In genomic region chr19:46788968-46789338, GRCh38 we compare ENCODE assay signal across 9 cellular contexts. TPM values are rescaled to one million over a fixed set of nuclear protein-coding genes. Genes with fewer than 3 reads are reported as not detected.
DNase-seq lines count a peak whose midpoint lies in the region; ATAC-seq and TF ChIP-seq lines count a peak whose summit lies in the region.
"Had no signal": no experiment of that assay in that cellular context is flagged by ENCODE, and none has a peak within 500 bp of the region (broad histone marks: within the 10 kb centered on the region; RNA-seq: fewer than 3 reads in every experiment).

No MANE protein-coding gene starts in this region.

- peaks cover 34% of the 10 kb centered on the region for H3K4me1 Mint-ChIP-seq in Calu3 (ENCODE audit: low read depth, unreplicated experiment)

- BruUV-seq in Calu3 (replicated peaks; lab: Mats Ljungman, UMichigan) (no TSS peak), mammary epithelial cell (replicated peaks; lab: Mats Ljungman, UMichigan) (no TSS peak)

- CTCF ChIA-PET in Calu3 (lab: Charles Lee) (interaction anchor here (1.2 to 2.0 kb wide), 3 partner anchors 24 to 52 kb away, joined by 4 to 10 read pairs (median 4); no protein-coding TSS in a partner anchor), mammary epithelial cell (lab: Charles Lee; ENCODE audit: low non-redundant PET) (no interaction called here)

- DNase-seq in Calu3 (no peak), MG63 (no peak), mammary epithelial cell (no peak), SHP77 (lab: John Stamatoyannopoulos, UW) (no peak), upper lobe of left lung (no peak), NCI-H774 (lab: John Stamatoyannopoulos, UW) (no peak)

- TF ChIP-seq CTCF in Calu3 (IDR thresholded peaks at IDR 0.05; ENCODE audit: unreplicated experiment): no peak
- TF ChIP-seq CTCF in mammary epithelial cell (conservative IDR thresholded peaks at IDR 0.05 in 1 of 2, IDR thresholded peaks at IDR 0.05 in 1 of 2; ENCODE audit: extremely low read depth in 1 of 2, insufficient read depth in 1 of 2, low read depth in 1 of 2, low read length in 2 of 2): no peak
- TF ChIP-seq CTCF in neutrophil (IDR thresholded peaks at IDR 0.05): no peak
- no peak for TF ChIP-seq CTCF in upper lobe of left lung (IDR thresholded peaks at IDR 0.05)

- H3K36me3 Mint-ChIP-seq in Calu3 (ENCODE audit: insufficient read depth, unreplicated experiment): peaks cover 62% of the 10 kb centered on the region

- no peaks in the 10 kb centered on the region for H3K9me3 Mint-ChIP-seq in Calu3 (ENCODE audit: low read depth, unreplicated experiment)

- peak overlapping the region; percentile 82 for H3K4me3 Mint-ChIP-seq in Calu3 (ENCODE audit: low read depth, unreplicated experiment)

- H3K27me3 ChIP-seq in MG63: no peaks in the 10 kb centered on the region
- H3K27me3 ChIP-seq in mammary epithelial cell (ENCODE audit: insufficient read depth, low read length): no peaks in the 10 kb centered on the region
- peaks cover 8% of the 10 kb centered on the region for H3K27me3 ChIP-seq in neutrophil
- no peaks in the 10 kb centered on the region for H3K27me3 ChIP-seq in upper lobe of left lung
- H3K27me3 ChIP-seq: ovary had no signal

- H3K9me3 ChIP-seq in MG63 (no peaks in the 10 kb centered on the region), mammary epithelial cell (replicated peaks; ENCODE audit: insufficient read depth, low read length) (no peaks in the 10 kb centered on the region), neutrophil (no peaks in the 10 kb centered on the region), upper lobe of left lung (no peaks in the 10 kb centered on the region)
- H3K9me3 ChIP-seq: ovary had no signal

- H2AFZ ChIP-seq in mammary epithelial cell (ENCODE audit: low read depth, low read length): no peak overlapping the region

- H3K4me3 ChIP-seq in MG63 (0 out of 2 replicates have a peak overlapping the region, but pooled peaks have one; percentile 0), mammary epithelial cell (replicated peaks in 1 of 3; ENCODE audit: insufficient read depth in 1 of 3, low read depth in 2 of 3, low read length in 3 of 3) (no peak overlapping the region), neutrophil (ENCODE audit: low read depth in 1 of 2, low read length in 1 of 2) (peak overlapping the region; percentile 73 to 80), upper lobe of left lung (peak overlapping the region in 2 of 4 donors; percentile 73)

- H3K4me1 ChIP-seq in mammary epithelial cell (ENCODE audit: insufficient read depth, low read length) (peaks cover 30% of the 10 kb centered on the region), neutrophil (ENCODE audit: control insufficient read depth in 1 of 2, insufficient read depth in 1 of 2, low read depth in 1 of 2, low read length in 1 of 2) (peaks cover 45 to 49% of the 10 kb centered on the region in 2 experiments), upper lobe of left lung (peaks cover 34 to 53% (median 43%) of the 10 kb centered on the region in 4 donors)

- intact Hi-C loops in Calu3 (cut with micrococcal nuclease; ENCODE audit: unreplicated experiment) (loop anchor here (2.0 kb wide), 1 partner anchor 52 kb away; no protein-coding TSS in a partner anchor), mammary epithelial cell (cut with micrococcal nuclease) (loop anchor here (1.0 to 10.0 kb wide), 6 partner anchors 37 to 466 kb away; partner anchors contain the start of gene CCDC9)

- H3K79me2 ChIP-seq in mammary epithelial cell (ENCODE audit: insufficient read depth, low read length): peaks cover 45% of the 10 kb centered on the region

- WGBS in mammary epithelial cell (ENCODE audit: low coverage, missing lambda C conversion rate): 72% methylated on average over 6 of the region's 9 CpGs
- 66 to 67% methylated on average over 9 of the region's 9 CpGs for whole genome bisulfite sequencing in upper lobe of left lung, 2 donors

- peaks cover 34% of the 10 kb centered on the region for H3K36me3 ChIP-seq in MG63
- peaks cover 7% of the 10 kb centered on the region for H3K36me3 ChIP-seq in mammary epithelial cell (ENCODE audit: insufficient read depth, low read length)
- H3K36me3 ChIP-seq in neutrophil: no peaks in the 10 kb centered on the region
- peaks cover 0 to 9% (median 0%) of the 10 kb centered on the region in 4 donors for H3K36me3 ChIP-seq in upper lobe of left lung
- H3K36me3 ChIP-seq: ovary had no signal

- H3K9ac ChIP-seq in mammary epithelial cell (ENCODE audit: insufficient read depth, low read length): no peak overlapping the region

- H3K4me2 ChIP-seq in mammary epithelial cell (ENCODE audit: insufficient read depth, low read depth, low read length): peak overlapping the region; percentile 29

- no peak for TF ChIP-seq POLR2A in upper lobe of left lung (IDR thresholded peaks at IDR 0.05)

- H4K20me1 ChIP-seq in mammary epithelial cell (ENCODE audit: insufficient read depth, low read length): no peaks in the 10 kb centered on the region

- dilution Hi-C loops in mammary epithelial cell (cut with HindIII; ENCODE audit: low sequenced_read_pairs): loop anchor here (10.0 kb wide), 1 partner anchor 206 kb away; no protein-coding TSS in a partner anchor

- no peak overlapping the region for H3K27ac Mint-ChIP-seq in Calu3 (ENCODE audit: unreplicated experiment)

- no peak for TF ChIP-seq EP300 in upper lobe of left lung (IDR thresholded peaks at IDR 0.05)

- no peaks in the 10 kb centered on the region for H3K27me3 Mint-ChIP-seq in Calu3 (ENCODE audit: unreplicated experiment)

- ATAC-seq in HG03432 (IDR thresholded peaks at IDR 0.05; ENCODE audit: unreplicated experiment) (no peak), upper lobe of left lung (ENCODE audit: low FRiP score in 2 of 2) (no peak)

- H3K27ac ChIP-seq in mammary epithelial cell (ENCODE audit: insufficient read depth, low read depth, low read length) (no peak overlapping the region), neutrophil (no peak overlapping the region), upper lobe of left lung (peak overlapping the region in 2 of 4 donors; percentile 4 to 7)

- in situ Hi-C loops in mammary epithelial cell (cut with MboI; ENCODE audit: low sequenced_read_pairs in 2 of 2): loop anchor here in 1 of 2 donors (5.0 kb wide), 1 partner anchor 53 kb away; no protein-coding TSS in a partner anchor

RNA-seq across cellular contexts. Expression of gene SLC1A5, which starts 0.6 kb away (rescaled TPM):
- total RNA-seq in Calu3 (2022) (237 and 250 TPM in 2 replicates), mammary epithelial cell (100 to 1,000 TPM; 328 to 370 TPM), upper lobe of left lung (100 to 1,000 TPM in 2 of 6 donors, 10 to 100 TPM in 4; 52.4 to 147 (median 83.9) TPM)
- 170 and 305 TPM in 2 replicates for total RNA-seq in MG63 (2014; rRNA removed; shearing (Covaris generic); ENCODE audit: low replicate concordance)
- polyA plus RNA-seq in mammary epithelial cell: 274 TPM
- 353 TPM for polyA minus RNA-seq in mammary epithelial cell

RNA-seq across cellular contexts. Expression of gene STRN4, which starts 42.7 kb away (rescaled TPM):
- 149 and 151 TPM in 2 replicates for total RNA-seq in Calu3 (2022)
- total RNA-seq in MG63 (2014; rRNA removed; shearing (Covaris generic); ENCODE audit: low replicate concordance): 55.2 and 81.7 TPM in 2 replicates
- total RNA-seq in mammary epithelial cell: 10 to 100 TPM; 59.2 to 92.4 TPM
- 56.3 TPM for polyA plus RNA-seq in mammary epithelial cell
- 72.5 TPM for polyA minus RNA-seq in mammary epithelial cell
- total RNA-seq in upper lobe of left lung: 100 to 1,000 TPM in 2 of 6 donors, 10 to 100 TPM in 4; 59.8 to 168 (median 83.7) TPM

RNA-seq across cellular contexts. Expression of gene FKRP, which starts 43.1 kb away (rescaled TPM):
- 33.7 and 35.0 TPM in 2 replicates for total RNA-seq in Calu3 (2022)
- 6.5 and 18.0 TPM in 2 replicates for total RNA-seq in MG63 (2014; rRNA removed; shearing (Covaris generic); ENCODE audit: low replicate concordance)
- total RNA-seq in mammary epithelial cell: 10 to 100 TPM; 15.7 to 23.4 TPM
- polyA plus RNA-seq in mammary epithelial cell: 11.7 TPM
- 18.6 TPM for polyA minus RNA-seq in mammary epithelial cell
- 10 to 100 TPM; 16.6 to 26.2 (median 19.3) TPM for total RNA-seq in upper lobe of left lung

Comparison
In these comparisons a context has a peak if more than half of its experiments do, and no peak if none do; other contexts are left out.
1. H3K4me3 ChIP-seq: peak in MG63 (single experiment) and neutrophil (2 of 2); none in mammary epithelial cell (0 of 3).